ENCODE assay signal across 1 cellular context in genomic region chr21:18443686-18444085, GRCh38.
TF ChIP-seq lines count a peak whose summit lies in the region.

No MANE protein-coding gene starts in this region.

TF ChIP-seq in HepG2, 621 proteins besides CTCF, POLR2A, EP300 and RAD21:
- TF ChIP-seq ZNF318 (CRISPR knock-in tag; IDR thresholded peaks at IDR 0.05): no peak
- TF ChIP-seq HIC2 (CRISPR knock-in tag; IDR thresholded peaks at IDR 0.05; ENCODE audit: low read depth): no peak
- TF ChIP-seq ZNF530 (CRISPR knock-in tag; IDR thresholded peaks at IDR 0.05; ENCODE audit: low read depth): no peak
- TF ChIP-seq CREB3 (CRISPR knock-in tag; IDR thresholded peaks at IDR 0.05): no peak
- no peak for TF ChIP-seq ZNF383 (CRISPR knock-in tag; IDR thresholded peaks at IDR 0.05; ENCODE audit: borderline replicate concordance)
- TF ChIP-seq ZNF430 (CRISPR knock-in tag; IDR thresholded peaks at IDR 0.05): no peak
- no peak for TF ChIP-seq RNF219 (CRISPR knock-in tag; IDR thresholded peaks at IDR 0.05)
- no peak for TF ChIP-seq ZNF816 (CRISPR knock-in tag; IDR thresholded peaks at IDR 0.05; ENCODE audit: borderline replicate concordance)
- no peak for TF ChIP-seq ZNF672 (CRISPR knock-in tag; IDR thresholded peaks at IDR 0.05)
- no peak for TF ChIP-seq PLRG1 (conservative IDR thresholded peaks at IDR 0.05)
- TF ChIP-seq ZSCAN25 (CRISPR knock-in tag; IDR thresholded peaks at IDR 0.05): no peak
- no peak for TF ChIP-seq ZNF7 (CRISPR knock-in tag; IDR thresholded peaks at IDR 0.05)
- no peak for TF ChIP-seq ZNF432 (CRISPR knock-in tag; IDR thresholded peaks at IDR 0.05; ENCODE audit: borderline replicate concordance)
- no peak for TF ChIP-seq DZIP1 (CRISPR knock-in tag; IDR thresholded peaks at IDR 0.05)
- TF ChIP-seq ZBTB10 (CRISPR knock-in tag; IDR thresholded peaks at IDR 0.05; ENCODE audit: borderline replicate concordance): no peak
- no peak for TF ChIP-seq BATF2 (CRISPR knock-in tag; IDR thresholded peaks at IDR 0.05)
- no peak for TF ChIP-seq ZNF260 (CRISPR knock-in tag; IDR thresholded peaks at IDR 0.05; ENCODE audit: borderline replicate concordance, low read depth)
- TF ChIP-seq ZFYVE20 (CRISPR knock-in tag; IDR thresholded peaks at IDR 0.05; ENCODE audit: borderline replicate concordance, low read depth): no peak
- TF ChIP-seq HDAC1 (CRISPR knock-in tag; IDR thresholded peaks at IDR 0.05): no peak
